1 cellular context compared by ENCODE assay signal in the genomic region with DNA sequence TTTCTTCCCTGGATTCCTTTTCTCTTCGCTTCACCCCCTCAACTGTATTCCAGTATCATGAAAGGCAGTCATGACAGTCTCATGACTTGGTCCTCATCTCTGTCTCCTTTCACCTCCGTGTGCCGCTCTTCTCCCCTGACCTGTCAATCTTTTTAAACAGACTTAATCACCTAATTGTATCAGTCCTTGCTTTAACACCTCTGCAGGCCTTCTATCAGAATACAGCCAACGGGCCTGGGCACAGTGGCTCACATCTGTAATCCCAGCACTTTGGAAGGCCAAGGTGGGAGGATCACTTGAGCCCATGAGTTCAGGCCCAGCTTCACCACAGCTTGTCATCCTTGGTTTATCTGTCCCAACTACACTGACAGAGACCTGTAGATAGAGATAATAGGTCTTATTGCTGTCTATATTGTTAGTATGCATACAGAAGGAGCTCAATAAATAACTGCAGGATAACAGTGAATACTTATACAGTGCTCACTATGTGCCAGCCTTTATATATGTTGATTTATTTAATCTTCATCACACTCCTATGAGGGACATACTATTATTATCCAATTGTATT.
TF ChIP-seq lines count a peak whose summit lies in the region.

No MANE protein-coding gene starts in this region.

TF ChIP-seq in endothelial cell of umbilical vein, 7 proteins besides CTCF, POLR2A, EP300 and RAD21:
- no peak for TF ChIP-seq MYC (IDR thresholded peaks at IDR 0.05; ENCODE audit: low read depth, low read length)
- TF ChIP-seq JUN (IDR thresholded peaks at IDR 0.05; ENCODE audit: borderline replicate concordance, insufficient read depth, insufficient read length, low read depth) = no peak
- TF ChIP-seq POLR2AphosphoS5 (IDR thresholded peaks at IDR 0.05; ENCODE audit: insufficient read depth, low read depth, low read length) = no peak
- no peak for TF ChIP-seq GATA2 (IDR thresholded peaks at IDR 0.05; ENCODE audit: insufficient read depth, insufficient read length, low read depth, low read length)
- TF ChIP-seq FOS (IDR thresholded peaks at IDR 0.05; ENCODE audit: borderline replicate concordance, insufficient read depth, low read length) = no peak
- TF ChIP-seq, protein P1, sequence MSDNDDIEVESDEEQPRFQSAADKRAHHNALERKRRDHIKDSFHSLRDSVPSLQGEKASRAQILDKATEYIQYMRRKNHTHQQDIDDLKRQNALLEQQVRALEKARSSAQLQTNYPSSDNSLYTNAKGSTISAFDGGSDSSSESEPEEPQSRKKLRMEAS (IDR thresholded peaks at IDR 0.05; ENCODE audit: insufficient read depth, insufficient read length) = no peak
- TF ChIP-seq EZH2 (IDR thresholded peaks at IDR 0.05; ENCODE audit: borderline replicate concordance, low read depth, low read length, severe bottlenecking) = no peak
